ENCODE assay signal across 6 cellular contexts in the genomic region with DNA sequence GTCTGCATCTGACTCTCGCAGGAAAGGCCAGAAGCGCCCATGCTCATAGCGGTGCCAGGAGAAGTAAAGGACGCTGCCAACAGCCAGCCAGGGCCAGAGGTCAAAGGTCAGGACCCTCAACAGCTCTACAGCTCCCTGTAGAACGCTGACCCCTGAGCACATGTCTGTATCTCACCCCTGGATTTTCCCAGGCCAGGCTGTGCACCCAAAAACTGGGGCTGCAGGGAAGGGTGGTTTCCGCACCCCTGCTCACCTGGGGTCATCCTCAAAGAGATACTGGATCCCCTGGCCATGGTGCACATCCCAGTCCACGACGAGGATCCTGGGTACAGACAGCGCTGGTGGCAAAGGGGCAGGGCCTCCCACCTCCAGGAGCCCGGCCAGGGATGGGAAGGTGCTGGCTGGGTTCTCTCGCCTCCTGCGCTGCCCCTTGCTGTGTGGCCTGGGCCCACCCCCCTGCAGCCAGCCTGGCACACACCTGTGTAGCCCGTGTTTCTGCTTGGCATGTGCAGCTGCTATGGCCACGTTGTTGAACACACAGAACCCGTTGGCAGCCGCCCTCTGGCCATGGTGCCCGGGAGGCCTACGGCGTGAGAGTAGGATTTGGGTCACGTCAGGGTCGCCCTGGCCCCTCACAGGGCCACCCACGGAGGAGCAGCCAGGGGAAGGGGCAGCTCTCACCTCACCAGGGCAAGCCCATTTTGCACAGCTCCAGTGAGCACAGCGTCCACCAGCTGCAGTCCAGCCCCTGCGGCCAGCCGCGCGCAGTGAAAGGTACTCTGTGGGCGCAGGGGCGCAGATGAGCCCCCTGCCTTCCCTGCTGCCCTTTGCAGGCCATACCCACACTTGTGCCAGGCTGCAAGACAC. TPM values are rescaled to one million over a fixed set of nuclear protein-coding genes. Genes with fewer than 3 reads are reported as not detected.
DNase-seq lines count a peak whose midpoint lies in the region; ATAC-seq, FAIRE-seq and TF ChIP-seq lines count a peak whose summit lies in the region.

No MANE protein-coding gene starts in this region.

- H3K27me3 ChIP-seq in BLaER1 treated with 17β-estradiol and CSF1 and Interleukin-3, amounts not matched to agents 10 nM and 100 nM, result no peaks in the 10 kb centered on the region
- no peaks in the 10 kb centered on the region for H3K27me3 ChIP-seq in OCI-LY3 (ENCODE audit: low read depth, low read length)
- no peaks in the 10 kb centered on the region for H3K27me3 ChIP-seq in keratinocyte (ENCODE audit: control insufficient read depth, extremely low read depth, insufficient read depth, low read length)

- peak overlapping the region; percentile 96 to 100 (median 98) for H3K4me2 ChIP-seq in BLaER1 treated with 17β-estradiol and CSF1 and Interleukin-3, amounts not matched to agents 10 nM and 100 nM
- H3K4me2 ChIP-seq in OCI-LY3 (ENCODE audit: low read length), result peak overlapping the region; percentile 79
- H3K4me2 ChIP-seq in keratinocyte (ENCODE audit: control insufficient read depth, extremely low read depth, insufficient read depth, low read depth, low read length), result peak overlapping the region; percentile 83

- H2AFZ ChIP-seq in OCI-LY3 (ENCODE audit: low read depth, low read length) (no peak overlapping the region), keratinocyte (ENCODE audit: control insufficient read depth, low read length) (no peak overlapping the region)

- peak overlapping the region; percentile 82 to 90 (median 88) for H3K9ac ChIP-seq in BLaER1 treated with 17β-estradiol and CSF1 and Interleukin-3, amounts not matched to agents 10 nM and 100 nM
- H3K9ac ChIP-seq in OCI-LY3 (ENCODE audit: low read length), result no peak overlapping the region
- H3K9ac ChIP-seq in keratinocyte (ENCODE audit: control insufficient read depth, extremely low read depth, insufficient read depth, low read length), result no peak overlapping the region

- DNase-seq in keratinocyte (ENCODE audit: low read depth, low spot score), result no peak
- no peak for DNase-seq in NCI-H774 (lab: John Stamatoyannopoulos, UW)

- no peaks in the 10 kb centered on the region for H3K9me1 ChIP-seq in keratinocyte (ENCODE audit: control insufficient read depth, extremely low read depth, insufficient read depth, low read length)

- dilution Hi-C loops in keratinocyte (cut with MboI; ENCODE audit: extremely low pct_ligation_motif_present, low sequenced_read_pairs), result no loop called here

- no peak for FAIRE-seq in keratinocyte (lab: Jason Lieb, UNC)

- peaks cover 5 to 83% (median 59%) of the 10 kb centered on the region in 11 experiments; a peak in 20 of 22 replicates for H4K20me1 ChIP-seq in BLaER1 treated with 17β-estradiol and CSF1 and Interleukin-3, amounts not matched to agents 10 nM and 100 nM
- H4K20me1 ChIP-seq in OCI-LY3 (ENCODE audit: insufficient read depth, low read length) (no peaks in the 10 kb centered on the region), keratinocyte (ENCODE audit: control insufficient read depth, extremely low read depth, insufficient read depth, low read length) (no peaks in the 10 kb centered on the region)

- peak overlapping the region; percentile 72 to 88 (median 82) for H3K4me3 ChIP-seq in BLaER1 treated with 17β-estradiol and CSF1 and Interleukin-3, amounts not matched to agents 10 nM and 100 nM
- H3K4me3 ChIP-seq in OCI-LY3 (ENCODE audit: low read length), result peak overlapping the region; percentile 98; the same call in 1 of the 2 replicates
- H3K4me3 ChIP-seq in keratinocyte (ENCODE audit: control insufficient read depth in 2 of 3, extremely low read depth in 1 of 3, insufficient read depth in 2 of 3, low read depth in 1 of 3, low read length in 3 of 3), result no peak overlapping the region

- peaks cover 17 to 65% (median 39%) of the 10 kb centered on the region in 11 experiments; a peak in 21 of 22 replicates for H3K36me3 ChIP-seq in BLaER1 treated with 17β-estradiol and CSF1 and Interleukin-3, amounts not matched to agents 10 nM and 100 nM
- no peaks in the 10 kb centered on the region for H3K36me3 ChIP-seq in OCI-LY3 (replicated peaks; ENCODE audit: low read depth, low read length)
- peaks cover 5 to 9% of the 10 kb centered on the region in 2 experiments for H3K36me3 ChIP-seq in keratinocyte (ENCODE audit: control insufficient read depth in 2 of 2, extremely low read depth in 1 of 2, insufficient read depth in 2 of 2, low read length in 2 of 2)

- H3K79me2 ChIP-seq in OCI-LY3 (ENCODE audit: low read length) (peaks cover 11% of the 10 kb centered on the region), keratinocyte (ENCODE audit: control insufficient read depth, insufficient read depth, low read length) (peaks cover 16% of the 10 kb centered on the region)

- ATAC-seq in GM21526 (IDR thresholded peaks at IDR 0.05; ENCODE audit: low FRiP score, unreplicated experiment) (no peak), HG02970 (IDR thresholded peaks at IDR 0.05; ENCODE audit: low FRiP score, unreplicated experiment) (no peak)

- peak overlapping the region in 3 of 11 experiments; percentile 84 to 87 (median 86); a peak in 6 of 22 replicates for H3K27ac ChIP-seq in BLaER1 treated with 17β-estradiol and CSF1 and Interleukin-3, amounts not matched to agents 10 nM and 100 nM
- H3K27ac ChIP-seq in OCI-LY3 (ENCODE audit: low read length) (no peak overlapping the region), keratinocyte (ENCODE audit: control insufficient read depth, insufficient read depth, low read length) (no peak overlapping the region)

- no peaks in the 10 kb centered on the region for H3K9me3 ChIP-seq in BLaER1 treated with 17β-estradiol and CSF1 and Interleukin-3, amounts not matched to agents 10 nM and 100 nM (replicated peaks in 1 of 11)
- H3K9me3 ChIP-seq in OCI-LY3 (ENCODE audit: insufficient read depth, low read length) (no peaks in the 10 kb centered on the region), keratinocyte (ENCODE audit: control insufficient read depth, low read depth, low read length) (no peaks in the 10 kb centered on the region)

- TF ChIP-seq CTCF in OCI-LY3 (IDR thresholded peaks at IDR 0.05; ENCODE audit: low read depth, low read length) (no peak), keratinocyte (optimal IDR thresholded peaks at IDR 0.05 in 1 of 3, IDR thresholded peaks at IDR 0.05 in 1 of 3, conservative IDR thresholded peaks at IDR 0.05 in 1 of 3; ENCODE audit: extremely low read depth in 1 of 3, insufficient read depth in 2 of 3, low read length in 3 of 3) (no peak)

- H3K4me1 ChIP-seq in BLaER1 treated with 17β-estradiol and CSF1 and Interleukin-3, amounts not matched to agents 10 nM and 100 nM, result peaks cover 47 to 68% (median 55%) of the 10 kb centered on the region in 10 experiments
- H3K4me1 ChIP-seq in OCI-LY3 (ENCODE audit: low read length) (peaks cover 20% of the 10 kb centered on the region; the same call in 1 of the 2 replicates), keratinocyte (ENCODE audit: control insufficient read depth, extremely low read depth, insufficient read depth, low read length) (peaks cover 12% of the 10 kb centered on the region)

RNA-seq across cellular contexts. Expression of gene HDAC10, which starts 1.4 kb away (rescaled TPM):
- 4.7 to 12.4 TPM (median 8.2 TPM) in 3 replicates for polyA plus RNA-seq in keratinocyte
- polyA plus RNA-seq in keratinocyte (2011; ENCODE audit: low read depth), result 5.6 TPM
- polyA plus RNA-seq in keratinocyte (2011; cell fraction: cytosol; rRNA removed), result 0.89 and 2.7 TPM in 2 replicates
- 43.4 and 61.6 TPM in 2 replicates for polyA plus RNA-seq in keratinocyte (2011; cell fraction: nucleus; rRNA removed)
- 11.5 and 12.6 TPM in 2 replicates for polyA plus RNA-seq in keratinocyte (2012; ENCODE audit: low replicate concordance)
- 5.8 to 12.8 TPM (median 6.0 TPM) in 3 replicates for polyA minus RNA-seq in keratinocyte
- 5.2 TPM for polyA minus RNA-seq in keratinocyte (2011; cell fraction: cytosol; rRNA and poly(A)+ RNA removed)
- 17.1 and 18.4 TPM in 2 replicates for polyA minus RNA-seq in keratinocyte (2011; cell fraction: nucleus; rRNA and poly(A)+ RNA removed)

RNA-seq across cellular contexts. Expression of gene TUBGCP6, which starts 4.8 kb away (rescaled TPM):
- polyA plus RNA-seq in keratinocyte, result 10.1 to 19.0 TPM (median 11.6 TPM) in 3 replicates
- polyA plus RNA-seq in keratinocyte (2011; ENCODE audit: low read depth), result 33.6 TPM
- 2.6 and 5.4 TPM in 2 replicates for polyA plus RNA-seq in keratinocyte (2011; cell fraction: cytosol; rRNA removed)
- 70.9 and 85.2 TPM in 2 replicates for polyA plus RNA-seq in keratinocyte (2011; cell fraction: nucleus; rRNA removed)
- polyA plus RNA-seq in keratinocyte (2012; ENCODE audit: low replicate concordance), result 14.1 and 15.8 TPM in 2 replicates
- polyA minus RNA-seq in keratinocyte, result 13.7 to 24.3 TPM (median 21.4 TPM) in 3 replicates
- polyA minus RNA-seq in keratinocyte (2011; cell fraction: cytosol; rRNA and poly(A)+ RNA removed), result 19.2 TPM
- 39.8 and 40.1 TPM in 2 replicates for polyA minus RNA-seq in keratinocyte (2011; cell fraction: nucleus; rRNA and poly(A)+ RNA removed)

RNA-seq across cellular contexts. Expression of gene MAPK12, which starts 11.9 kb away (rescaled TPM):
- polyA plus RNA-seq in keratinocyte, result 10.1 to 17.9 TPM (median 11.1 TPM) in 3 replicates
- 5.9 TPM for polyA plus RNA-seq in keratinocyte (2011; ENCODE audit: low read depth)
- 6.1 and 11.8 TPM in 2 replicates for polyA plus RNA-seq in keratinocyte (2011; cell fraction: cytosol; rRNA removed)
- polyA plus RNA-seq in keratinocyte (2011; cell fraction: nucleus; rRNA removed), result 41.3 and 53.1 TPM in 2 replicates
- 4.9 and 11.0 TPM in 2 replicates for polyA plus RNA-seq in keratinocyte (2012; ENCODE audit: low replicate concordance)
- 10.4 to 14.4 TPM (median 13.0 TPM) in 3 replicates for polyA minus RNA-seq in keratinocyte
- polyA minus RNA-seq in keratinocyte (2011; cell fraction: cytosol; rRNA and poly(A)+ RNA removed), result 17.8 TPM
- polyA minus RNA-seq in keratinocyte (2011; cell fraction: nucleus; rRNA and poly(A)+ RNA removed), result 16.7 and 19.8 TPM in 2 replicates

RNA-seq across cellular contexts. Expression of gene MAPK11, which starts 20.6 kb away (rescaled TPM):
- 3.4 to 12.6 TPM (median 4.6 TPM) in 3 replicates for polyA plus RNA-seq in keratinocyte
- 2.1 TPM for polyA plus RNA-seq in keratinocyte (2011; ENCODE audit: low read depth)
- polyA plus RNA-seq in keratinocyte (2011; cell fraction: cytosol; rRNA removed), result 4.8 and 9.8 TPM in 2 replicates
- 17.4 and 26.6 TPM in 2 replicates for polyA plus RNA-seq in keratinocyte (2011; cell fraction: nucleus; rRNA removed)
- polyA plus RNA-seq in keratinocyte (2012; ENCODE audit: low replicate concordance), result 4.3 and 6.8 TPM in 2 replicates
- polyA minus RNA-seq in keratinocyte, result 6.5 to 11.9 TPM (median 11.8 TPM) in 3 replicates
- polyA minus RNA-seq in keratinocyte (2011; cell fraction: cytosol; rRNA and poly(A)+ RNA removed), result 13.4 TPM
- polyA minus RNA-seq in keratinocyte (2011; cell fraction: nucleus; rRNA and poly(A)+ RNA removed), result 8.3 and 9.3 TPM in 2 replicates

RNA-seq across cellular contexts. Expression of gene SELENOO, which starts 48.8 kb away (rescaled TPM):
- polyA plus RNA-seq in keratinocyte, result 14.4 to 32.1 TPM (median 22.0 TPM) in 3 replicates
- polyA plus RNA-seq in keratinocyte (2011; ENCODE audit: low read depth), result 7.1 TPM
- 10.5 and 27.6 TPM in 2 replicates for polyA plus RNA-seq in keratinocyte (2011; cell fraction: cytosol; rRNA removed)
- 43.3 and 54.8 TPM in 2 replicates for polyA plus RNA-seq in keratinocyte (2011; cell fraction: nucleus; rRNA removed)
- 18.9 and 29.1 TPM in 2 replicates for polyA plus RNA-seq in keratinocyte (2012; ENCODE audit: low replicate concordance)
- 13.9 to 25.9 TPM (median 16.6 TPM) in 3 replicates for polyA minus RNA-seq in keratinocyte
- 51.8 TPM for polyA minus RNA-seq in keratinocyte (2011; cell fraction: cytosol; rRNA and poly(A)+ RNA removed)
- 29.0 and 29.5 TPM in 2 replicates for polyA minus RNA-seq in keratinocyte (2011; cell fraction: nucleus; rRNA and poly(A)+ RNA removed)

Comparison
In these comparisons a context has a peak if more than half of its experiments do, and no peak if none do; other contexts are left out.
1. H3K4me3 ChIP-seq: peak in BLaER1 treated with 17β-estradiol and CSF1 and Interleukin-3, amounts not matched to agents 10 nM and 100 nM (10 of 10) and OCI-LY3 (single experiment); none in keratinocyte (0 of 3).
2. H3K9ac ChIP-seq: peak in BLaER1 treated with 17β-estradiol and CSF1 and Interleukin-3, amounts not matched to agents 10 nM and 100 nM (11 of 11); none in OCI-LY3 (single experiment) and keratinocyte (single experiment).
3. Peak in every context shown above with its lines, with median percentiles within 50 percentile points of each other: H3K4me2 ChIP-seq.